Comparison of ENCODE assay signal across 15 cellular contexts in the genomic region with DNA sequence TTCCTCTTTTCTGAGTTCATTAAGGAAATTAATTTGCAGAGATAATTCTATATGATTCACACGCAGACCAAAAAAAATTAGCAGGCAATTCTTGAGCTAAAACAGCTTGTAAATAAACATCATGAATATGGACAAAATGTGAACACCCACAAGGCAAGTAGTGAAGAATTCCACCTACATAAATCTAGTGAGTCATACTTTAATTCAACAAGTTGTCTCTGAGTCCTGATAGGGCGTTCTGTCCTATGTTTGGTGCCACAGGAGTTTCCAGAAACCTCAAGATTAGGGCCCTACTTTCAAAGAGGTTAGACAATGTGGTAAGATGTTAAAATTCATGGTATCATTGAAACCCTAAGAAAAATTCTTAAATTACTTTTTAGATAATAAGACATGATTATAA.
DNase-seq lines count a peak whose midpoint lies in the region; ATAC-seq, FAIRE-seq and TF ChIP-seq lines count a peak whose summit lies in the region.
"Had no signal": no experiment of that assay in that cellular context is flagged by ENCODE, and none has a peak within 500 bp of the region (broad histone marks: within the 10 kb centered on the region; RNA-seq: fewer than 3 reads in every experiment).

No MANE protein-coding gene starts in this region.

- no peak overlapping the region for H2AFZ ChIP-seq in PC-9

- peaks cover 8% of the 10 kb centered on the region; the same call in 1 of the 2 replicates for H3K79me2 ChIP-seq in PC-9 (ENCODE audit: low read depth)

- H3K27me3 ChIP-seq in PC-9 (ENCODE audit: insufficient read depth, low read depth) = no peaks in the 10 kb centered on the region
- H3K27me3 ChIP-seq: heart left ventricle, right lobe of liver had no signal

- peaks cover 21% of the 10 kb centered on the region; the same call in 1 of the 2 replicates for H3F3A ChIP-seq in PC-9 (ENCODE audit: insufficient read depth, low read depth)

- no peak overlapping the region for H3K4me3 ChIP-seq in PC-9
- no peak overlapping the region for H3K4me3 ChIP-seq in epithelial cell of esophagus (ENCODE audit: low read length)
- H3K4me3 ChIP-seq: heart left ventricle, right lobe of liver had no signal

- POLR2A ChIA-PET in PC-9 (lab: Charles Lee; ENCODE audit: unreplicated experiment) = no interaction called here

- TF ChIP-seq CTCF in PC-9 (conservative IDR thresholded peaks at IDR 0.05) (no peak), epithelial cell of esophagus (IDR thresholded peaks at IDR 0.05; ENCODE audit: insufficient read depth, low read depth, low read length, missing control alignments) (no peak)

- peak; percentile 83 for FAIRE-seq in H54 (lab: Jason Lieb, UNC)

- no TSS peak for BruUV-seq in PC-9 (replicated peaks; lab: Mats Ljungman, UMichigan)

- ATAC-seq in stimulated activated naive CD8-positive, alpha-beta T cell treated with anti-CD3 and anti-CD28 coated beads, Interleukin-15, Interleukin-2, amounts not matched to agents 100 U/mL and 50 U/mL, for 24 hours = peak; percentile 62
- ATAC-seq in GM21737 (IDR thresholded peaks at IDR 0.05; ENCODE audit: unreplicated experiment) = no peak

- H3K36me3 ChIP-seq in PC-9 (ENCODE audit: low read depth) = no peaks in the 10 kb centered on the region
- H3K36me3 ChIP-seq: heart left ventricle, right lobe of liver had no signal

- H4K20me1 ChIP-seq in PC-9 (ENCODE audit: insufficient read depth) = no peaks in the 10 kb centered on the region

- CTCF ChIA-PET in PC-9 (lab: Charles Lee) = interaction anchor here (0.7 kb wide), 1 partner anchor 83 kb away, joined by 3 read pairs; no protein-coding TSS in a partner anchor

- peaks cover 52% of the 10 kb centered on the region for H3K4me1 ChIP-seq in PC-9 (replicated peaks; ENCODE audit: insufficient read depth)
- H3K4me1 ChIP-seq: right lobe of liver had no signal

- peak overlapping the region; percentile 62 for H3K27ac ChIP-seq in PC-9
- H3K27ac ChIP-seq: right lobe of liver had no signal

- no peak for TF ChIP-seq POLR2A in H54 (IDR thresholded peaks at IDR 0.05; ENCODE audit: low read depth, low read length)

- H3K9me3 ChIP-seq in PC-9 (ENCODE audit: insufficient read depth, low read depth) = no peaks in the 10 kb centered on the region
- H3K9me3 ChIP-seq: heart left ventricle, right lobe of liver had no signal

- H3K9me2 ChIP-seq in PC-9 (ENCODE audit: insufficient read depth) = no peaks in the 10 kb centered on the region

- DNase-seq in H54 (ENCODE audit: insufficient read length, low spot score) = peak; percentile 23
- DNase-seq in PC-9 = peak in 1 of 2 experiments; percentile 71
- peak; percentile 72 for DNase-seq in epithelial cell of esophagus (ENCODE audit: low read depth)
- no peak for DNase-seq in stimulated activated naive CD8-positive, alpha-beta T cell treated with anti-CD3 and anti-CD28 coated beads, Interleukin-15, Interleukin-2, amounts not matched to agents 100 U/mL and 50 U/mL, for 24 hours
- DNase-seq in foreskin melanocyte = no peak
- DNase-seq in iPS-NIHi11 (ENCODE audit: low spot score) = no peak
- DNase-seq: amniotic stem cell; CD4-positive, alpha-beta memory T cell; effector CD4-positive, alpha-beta T cell; GDM1; heart left ventricle; NCI-H1694 treated with DMSO at 0.1 percent for 48 hours; SIG-M5 had no signal

- intact Hi-C loops in PC-9 (cut with micrococcal nuclease; ENCODE audit: unreplicated experiment) = no loop called here

- H3K4me2 ChIP-seq in PC-9 = peak overlapping the region; percentile 29

Comparison
In these comparisons a context has a peak if more than half of its experiments do, and no peak if none do; other contexts are left out.
1. DNase-seq: peak in H54 (single experiment) and epithelial cell of esophagus (single experiment); none in stimulated activated naive CD8-positive, alpha-beta T cell treated with anti-CD3 and anti-CD28 coated beads, Interleukin-15, Interleukin-2, amounts not matched to agents 100 U/mL and 50 U/mL, for 24 hours (single experiment), foreskin melanocyte (single experiment) and iPS-NIHi11 (single experiment).